In the genomic region with DNA sequence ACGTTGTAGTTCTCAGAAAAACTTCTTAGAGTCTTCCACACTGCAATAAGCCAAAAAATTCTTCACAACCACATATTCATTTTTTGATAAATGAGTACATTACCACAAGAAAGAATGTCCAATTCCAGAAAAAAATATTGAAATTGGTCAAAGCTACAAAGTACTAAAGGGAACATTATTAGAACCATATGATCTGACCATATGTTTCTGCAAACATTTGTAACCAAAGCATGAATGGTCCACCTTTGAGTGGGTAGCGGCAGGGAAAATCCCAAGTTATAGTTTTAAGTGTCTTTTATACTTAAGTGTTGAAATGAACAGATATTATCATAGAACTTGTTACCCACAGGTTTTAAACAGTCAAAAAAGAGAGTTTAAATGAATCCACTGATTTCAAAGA, we compare ENCODE assay signal across 23 cellular contexts.
"Had no signal": no experiment of that assay in that cellular context is flagged by ENCODE, and none has a peak within 500 bp of the region (broad histone marks: within the 10 kb centered on the region; RNA-seq: fewer than 3 reads in every experiment).

No MANE protein-coding gene starts in this region.

- H3K9me3 ChIP-seq: ascending aorta, breast epithelium, colonic mucosa, left lung, ovary, prostate gland had no signal

- H2AFZ ChIP-seq: hepatocyte had no signal

- H3K9me3 Mint-ChIP-seq: activated CD4-positive, alpha-beta memory T cell treated with anti-CD3 and anti-CD28 coated beads for 36 hours; activated naive CD4-positive, alpha-beta T cell treated with anti-CD3 and anti-CD28 coated beads, Interleukin-2, amount 50 U/mL, for 24 hours; central memory CD8-positive, alpha-beta T cell; effector memory CD8-positive, alpha-beta T cell; immature natural killer cell had no signal

- H3K4me1 ChIP-seq: ascending aorta, breast epithelium, colonic mucosa, left lung, prostate gland had no signal

- H3K4me3 Mint-ChIP-seq: activated CD4-positive, alpha-beta memory T cell treated with anti-CD3 and anti-CD28 coated beads for 36 hours; activated naive CD4-positive, alpha-beta T cell treated with anti-CD3 and anti-CD28 coated beads, Interleukin-2, amount 50 U/mL, for 24 hours; central memory CD8-positive, alpha-beta T cell; effector memory CD8-positive, alpha-beta T cell; immature natural killer cell; naive thymus-derived CD4-positive, alpha-beta T cell; neural crest cell had no signal

- ATAC-seq: effector memory CD8-positive, alpha-beta T cell; esophagus mucosa; left lung; naive thymus-derived CD4-positive, alpha-beta T cell; stimulated activated naive CD8-positive, alpha-beta T cell treated with anti-CD3 and anti-CD28 coated beads, Interleukin-15, Interleukin-2, amounts not matched to agents 100 U/mL and 50 U/mL, for 24 hours had no signal

- H3K79me2 ChIP-seq: hepatocyte had no signal

- H3K4me1 Mint-ChIP-seq: activated naive CD4-positive, alpha-beta T cell treated with anti-CD3 and anti-CD28 coated beads, Interleukin-2, amount 50 U/mL, for 24 hours; central memory CD8-positive, alpha-beta T cell; immature natural killer cell; naive thymus-derived CD4-positive, alpha-beta T cell had no signal

- H3K27ac Mint-ChIP-seq: activated CD4-positive, alpha-beta memory T cell treated with anti-CD3 and anti-CD28 coated beads for 36 hours; activated naive CD4-positive, alpha-beta T cell treated with anti-CD3 and anti-CD28 coated beads, Interleukin-2, amount 50 U/mL, for 24 hours; effector memory CD8-positive, alpha-beta T cell; immature natural killer cell; naive thymus-derived CD4-positive, alpha-beta T cell had no signal

- H3K4me2 ChIP-seq: hepatocyte had no signal

- H3K4me3 ChIP-seq: ascending aorta, breast epithelium, colonic mucosa, dorsolateral prefrontal cortex, hepatocyte, left lung, lung, ovary, prostate gland had no signal

- H3K36me3 Mint-ChIP-seq: activated CD4-positive, alpha-beta memory T cell treated with anti-CD3 and anti-CD28 coated beads for 36 hours; activated naive CD4-positive, alpha-beta T cell treated with anti-CD3 and anti-CD28 coated beads, Interleukin-2, amount 50 U/mL, for 24 hours; immature natural killer cell; naive thymus-derived CD4-positive, alpha-beta T cell had no signal

- DNase-seq: activated CD4-positive, alpha-beta memory T cell treated with anti-CD3 and anti-CD28 coated beads for 36 hours; activated CD4-positive, alpha-beta T cell treated with anti-CD3 and anti-CD28 coated beads for 48 hours; activated gamma-delta T cell; colonic mucosa; dorsolateral prefrontal cortex; effector memory CD8-positive, alpha-beta T cell; glutamatergic neuron; immature natural killer cell; kidney glomerular epithelial cell; left lung; naive thymus-derived CD4-positive, alpha-beta T cell; ovary; stimulated activated CD4-positive, alpha-beta T cell treated with anti-CD3 and anti-CD28 coated beads, Interleukin-4, amount 100 ng/mL, for 4 hours; stimulated activated naive CD8-positive, alpha-beta T cell treated with anti-CD3 and anti-CD28 coated beads, Interleukin-15, Interleukin-2, amounts not matched to agents 100 U/mL and 50 U/mL, for 24 hours had no signal

- H3K27me3 ChIP-seq: ascending aorta, breast epithelium, colonic mucosa, hepatocyte, ovary had no signal

- H3K36me3 ChIP-seq: ascending aorta, breast epithelium, colonic mucosa, left lung, ovary, prostate gland had no signal

- H3K27ac ChIP-seq: ascending aorta, breast epithelium, colonic mucosa, dorsolateral prefrontal cortex, hepatocyte, left lung, ovary, prostate gland had no signal
